Comparison of ENCODE assay signal across 8 cellular contexts in genomic region chr22:23974343-23974742, GRCh38. TPM values are rescaled to one million over a fixed set of nuclear protein-coding genes. Genes with fewer than 3 reads are reported as not detected.
DNase-seq lines count a peak whose midpoint lies in the region; ATAC-seq and TF ChIP-seq lines count a peak whose summit lies in the region.
"Not testable (repeated sequence)": the region's sequence is repeated elsewhere in the genome, so short reads cannot be mapped to it uniquely, and the experiment has no call there.

Gene DDT (minus strand): TSS chr22:23974441. CDS start chr22:23974414, 27 bp downstream.

- not testable (repeated sequence) for TF ChIP-seq POLR2A in ovary (IDR thresholded peaks at IDR 0.05)

- H3K9me3 Mint-ChIP-seq in central memory CD8-positive, alpha-beta T cell: not testable (repeated sequence)

- H3K27ac ChIP-seq in right cardiac atrium (ENCODE audit: low read length); ovary; aorta (ENCODE audit: low read depth in 1 of 2, low read length in 2 of 2): not testable (repeated sequence)

- peak; percentile 89 for ATAC-seq in GM18909 (IDR thresholded peaks at IDR 0.05; ENCODE audit: poor library complexity, unreplicated experiment)
- peak; percentile 89 for ATAC-seq in HG03342 (IDR thresholded peaks at IDR 0.05; ENCODE audit: unreplicated experiment)
- peak; percentile 94 for ATAC-seq in SK-N-SH treated with all-trans-retinoic acid at 6 μM for 48 hours
- peak; percentile 99 for ATAC-seq in central memory CD8-positive, alpha-beta T cell (replicated peaks; ENCODE audit: extremely low read depth, poor library complexity, severe bottlenecking)
- peak; percentile 95 to 96 for ATAC-seq in right cardiac atrium
- ATAC-seq in aorta (ENCODE audit: low FRiP score): peak; percentile 96

- DNase-seq in H7; central memory CD8-positive, alpha-beta T cell (ENCODE audit: low spot score in 2 of 2); right cardiac atrium; ovary; aorta: not testable (repeated sequence)

- H3K36me3 ChIP-seq in H7 (replicated peaks; ENCODE audit: control insufficient read depth, insufficient read depth, low read length): peaks cover 15% of the 10 kb centered on the region
- not testable (repeated sequence) for H3K36me3 ChIP-seq in ovary; aorta (ENCODE audit: control insufficient read depth in 1 of 2, insufficient read depth in 2 of 2, low read length in 1 of 2)

- not testable (repeated sequence) for H3K27ac Mint-ChIP-seq in central memory CD8-positive, alpha-beta T cell (ENCODE audit: low read depth)

- not testable (repeated sequence) for TF ChIP-seq EP300 in ovary (IDR thresholded peaks at IDR 0.05)

- no CpG with 5 or more reads among the region's 29 CpGs for WGBS in right cardiac atrium
- WGBS in ovary, 3 donors: no CpG with 5 or more reads among the region's 29 CpGs
- no CpG with 5 or more reads among the region's 29 CpGs for WGBS in aorta, 2 donors

- intact Hi-C loops in right cardiac atrium (cut with DNase I) (loop anchor here in 1 of 4 donors (5.0 kb wide), 1 partner anchor 42 kb away; no protein-coding TSS in a partner anchor), ovary (cut with DNase I) (loop anchor here in 2 of 4 donors (5.0 kb wide), 2 partner anchors 42 to 47 kb away; no protein-coding TSS in a partner anchor)
- intact Hi-C loops in aorta (cut with DNase I): not testable (repeated sequence)

- not testable (repeated sequence) for H3K27me3 Mint-ChIP-seq in central memory CD8-positive, alpha-beta T cell

- not testable (repeated sequence) for H3K4me1 Mint-ChIP-seq in central memory CD8-positive, alpha-beta T cell

- H3K4me3 ChIP-seq in H7 (ENCODE audit: insufficient read depth, low read depth, low read length); right cardiac atrium (ENCODE audit: low read length); ovary; aorta (ENCODE audit: low read length in 2 of 2): not testable (repeated sequence)

- H3K4me3 Mint-ChIP-seq in central memory CD8-positive, alpha-beta T cell: not testable (repeated sequence)

- TF ChIP-seq CTCF in ovary (IDR thresholded peaks at IDR 0.05): not testable (repeated sequence)

- H3K36me3 Mint-ChIP-seq in central memory CD8-positive, alpha-beta T cell (ENCODE audit: insufficient read depth): peaks cover 11% of the 10 kb centered on the region

- H3K4me1 ChIP-seq in right cardiac atrium (ENCODE audit: control insufficient read depth, insufficient read depth, low read length); ovary (ENCODE audit: insufficient read depth); aorta (ENCODE audit: control insufficient read depth in 1 of 2, insufficient read depth in 2 of 2, low read length in 2 of 2): not testable (repeated sequence)

- not testable (repeated sequence) for H3K27me3 ChIP-seq in H7 (ENCODE audit: control insufficient read depth, insufficient read depth, low read length); right cardiac atrium (ENCODE audit: control insufficient read depth, insufficient read depth); ovary; aorta (ENCODE audit: control insufficient read depth in 1 of 2, insufficient read depth in 2 of 2, low read length in 1 of 2)

- H3K9me3 ChIP-seq in right cardiac atrium (ENCODE audit: control insufficient read depth, low read length); ovary; aorta (ENCODE audit: control insufficient read depth, low read length): not testable (repeated sequence)

RNA-seq across cellular contexts. Expression of gene DDT, which starts in this region (rescaled TPM):
- 317 and 422 TPM in 2 replicates for total RNA-seq in H7 (2014; rRNA removed; shearing (Covaris generic))
- 100 to 1,000 TPM; 125 to 175 (median 156) TPM for total RNA-seq in right cardiac atrium
- polyA plus RNA-seq in right cardiac atrium: 437 TPM
- 100 to 1,000 TPM in 3 of 7 donors, 10 to 100 TPM in 4; 73.5 to 115 (median 90.0) TPM for total RNA-seq in ovary
- polyA plus RNA-seq in ovary: 100 to 1,000 TPM in 1 of 2 donors, 10 to 100 TPM in 1; 34.6 to 236 TPM
- total RNA-seq in aorta: 10 to 100 TPM; 49.3 to 51.6 TPM
- 100 to 1,000 TPM; 108 to 145 TPM for polyA plus RNA-seq in aorta
